In the genomic region with DNA sequence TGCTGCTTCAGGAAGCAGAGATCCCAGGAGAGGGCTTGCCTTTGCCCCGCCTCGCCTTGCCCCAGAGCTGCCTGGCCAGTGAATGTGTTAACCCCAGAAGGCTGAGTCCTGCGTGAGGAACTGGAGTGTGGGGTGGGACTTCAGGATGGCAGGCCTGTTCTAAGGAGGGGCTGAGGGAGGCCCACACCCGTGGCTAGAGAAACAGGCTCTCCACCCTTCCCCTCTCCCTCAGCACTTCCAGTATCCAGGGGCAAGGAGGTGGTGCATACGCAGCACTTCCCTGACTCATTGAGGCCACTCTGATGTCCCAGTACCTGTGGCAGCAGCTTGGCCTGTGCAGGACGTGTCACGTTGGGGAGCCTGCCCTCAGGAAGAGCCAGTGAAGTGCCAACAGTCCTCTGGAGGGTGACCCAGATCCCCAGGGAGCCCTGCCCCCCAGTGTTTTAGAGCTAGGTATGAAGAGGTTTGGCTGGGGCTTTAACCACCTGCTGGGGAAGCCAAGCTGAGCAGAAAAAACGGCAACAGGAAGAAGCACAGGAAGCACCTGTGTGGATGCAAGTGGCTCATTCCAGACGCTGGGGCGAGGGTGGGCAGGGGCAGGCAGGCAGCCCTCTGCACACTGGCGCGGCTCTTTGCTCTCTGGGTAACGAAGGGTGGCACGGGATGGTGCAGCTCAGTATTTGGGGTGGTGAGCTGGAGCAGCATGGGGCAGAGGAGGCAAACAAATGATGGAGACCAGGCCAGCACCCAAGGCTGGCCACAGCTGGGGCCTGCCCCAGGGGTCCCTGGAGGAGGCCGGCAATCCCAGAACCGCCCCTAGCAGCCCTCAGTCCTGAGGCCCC, we compare ENCODE assay signal across 10 cellular contexts. TPM values are rescaled to one million over a fixed set of nuclear protein-coding genes. Genes with fewer than 3 reads are reported as not detected.
DNase-seq lines count a peak whose midpoint lies in the region; ATAC-seq and TF ChIP-seq lines count a peak whose summit lies in the region.
"Had no signal": no experiment of that assay in that cellular context is flagged by ENCODE, and none has a peak within 500 bp of the region (broad histone marks: within the 10 kb centered on the region; RNA-seq: fewer than 3 reads in every experiment).

No MANE protein-coding gene starts in this region.

- H4K20me1 ChIP-seq in MM.1S (ENCODE audit: insufficient read depth, low read length) = no peaks in the 10 kb centered on the region

- DNase-seq in NCI-H146 (lab: John Stamatoyannopoulos, UW) (peak; percentile 27), NCI-H146 treated with DMSO at 0.1 percent for 48 hours (lab: John Stamatoyannopoulos, UW; ENCODE audit: unreplicated experiment) (no peak), MM.1S (peak; percentile 95), colonic mucosa (peak; percentile 48), adrenal gland (no peak), HuH-7 (ENCODE audit: low spot score) (no peak), SHP77 treated with DMSO at 0.1 percent for 48 hours (lab: John Stamatoyannopoulos, UW) (no peak)

- peaks cover 43% of the 10 kb centered on the region for H3K36me3 Mint-ChIP-seq in stimulated activated memory B cell treated with anti-CD40 and anti-IgM and Interleukin-4, amounts not matched to agents 10 μg/mL and 1 μg/mL and 100 μg/mL, for 72 hours

- H3K79me2 ChIP-seq in MM.1S (ENCODE audit: low read length) = peaks cover 66% of the 10 kb centered on the region

- H3K9me3 Mint-ChIP-seq in stimulated activated memory B cell treated with anti-CD40 and anti-IgM and Interleukin-4, amounts not matched to agents 10 μg/mL and 1 μg/mL and 100 μg/mL, for 72 hours = no peaks in the 10 kb centered on the region

- WGBS in adrenal gland, 4 donors = 57 to 79% (median 64%) methylated on average over 10 to 16 of the region's 16 CpGs

- peak overlapping the region; percentile 96 for H3K27ac Mint-ChIP-seq in stimulated activated memory B cell treated with anti-CD40 and anti-IgM and Interleukin-4, amounts not matched to agents 10 μg/mL and 1 μg/mL and 100 μg/mL, for 72 hours

- H3K4me3 ChIP-seq in MM.1S (ENCODE audit: low read length) (peak overlapping the region; percentile 61), colonic mucosa (no peak overlapping the region), adrenal gland (no peak overlapping the region)
- H3K4me3 ChIP-seq: A549, SK-N-MC had no signal

- H3K27ac ChIP-seq in MM.1S (ENCODE audit: low read length) = peak overlapping the region; percentile 98
- H3K27ac ChIP-seq in colonic mucosa = peak overlapping the region; percentile 14
- H3K27ac ChIP-seq in adrenal gland = peak overlapping the region in 2 of 5 donors; percentile 1 to 53
- H3K27ac ChIP-seq: SK-N-MC had no signal

- peak overlapping the region; percentile 94 for H3K4me2 ChIP-seq in MM.1S (ENCODE audit: low read depth, low read length)
- H3K4me2 ChIP-seq: A549 had no signal

- TF ChIP-seq POLR2A in adrenal gland (IDR thresholded peaks at IDR 0.05) = no peak

- H3K9ac ChIP-seq in MM.1S (ENCODE audit: low read length) = peak overlapping the region; percentile 72
- H3K9ac ChIP-seq in colonic mucosa (ENCODE audit: low read depth in 2 of 2, low read length in 2 of 2) = peak overlapping the region; percentile 18 to 38

- peaks cover 54% of the 10 kb centered on the region for H3F3A ChIP-seq in MM.1S (ENCODE audit: insufficient read depth, low read length)

- peak overlapping the region; percentile 64 for H3K4me3 Mint-ChIP-seq in stimulated activated memory B cell treated with anti-CD40 and anti-IgM and Interleukin-4, amounts not matched to agents 10 μg/mL and 1 μg/mL and 100 μg/mL, for 72 hours

- H3K36me3 ChIP-seq in MM.1S (replicated peaks; ENCODE audit: insufficient read depth, low read length) (no peaks in the 10 kb centered on the region), colonic mucosa (no peaks in the 10 kb centered on the region), adrenal gland (replicated peaks in 1 of 2) (peaks cover 0 to 42% of the 10 kb centered on the region in 2 donors)

- no peak overlapping the region for H2AFZ ChIP-seq in MM.1S (ENCODE audit: low read length)

- H3K27me3 Mint-ChIP-seq in stimulated activated memory B cell treated with anti-CD40 and anti-IgM and Interleukin-4, amounts not matched to agents 10 μg/mL and 1 μg/mL and 100 μg/mL, for 72 hours = no peaks in the 10 kb centered on the region

- TF ChIP-seq CTCF in MM.1S (IDR thresholded peaks at IDR 0.05; ENCODE audit: low read length) (peak; percentile 5; the same call in 1 of the 2 replicates), colonic mucosa (IDR thresholded peaks at IDR 0.05) (no peak), adrenal gland (IDR thresholded peaks at IDR 0.05) (no peak)

- H3K27me3 ChIP-seq in MM.1S (replicated peaks; ENCODE audit: insufficient read depth, low read length) (no peaks in the 10 kb centered on the region), colonic mucosa (no peaks in the 10 kb centered on the region), adrenal gland (no peaks in the 10 kb centered on the region)

- peaks cover 93% of the 10 kb centered on the region for H3K4me1 ChIP-seq in MM.1S (ENCODE audit: low read length)
- H3K4me1 ChIP-seq in colonic mucosa = peaks cover 5% of the 10 kb centered on the region
- peaks cover 5 to 19% of the 10 kb centered on the region in 2 donors for H3K4me1 ChIP-seq in adrenal gland (replicated peaks in 1 of 2)
- H3K4me1 ChIP-seq: A549 had no signal

- H3K9me3 ChIP-seq in MM.1S (replicated peaks; ENCODE audit: insufficient read depth, low read length) = no peaks in the 10 kb centered on the region
- H3K9me3 ChIP-seq in colonic mucosa = no peaks in the 10 kb centered on the region
- no peaks in the 10 kb centered on the region for H3K9me3 ChIP-seq in adrenal gland (replicated peaks in 1 of 3)
- H3K9me3 ChIP-seq: A549 had no signal

- no peaks in the 10 kb centered on the region for H3K9me2 ChIP-seq in MM.1S (replicated peaks; ENCODE audit: insufficient read depth, low read length)

- ATAC-seq in stimulated activated memory B cell treated with anti-CD40 and anti-IgM and Interleukin-4, amounts not matched to agents 10 μg/mL and 1 μg/mL and 100 μg/mL, for 72 hours = peak; percentile 82

- peaks cover 82% of the 10 kb centered on the region for H3K4me1 Mint-ChIP-seq in stimulated activated memory B cell treated with anti-CD40 and anti-IgM and Interleukin-4, amounts not matched to agents 10 μg/mL and 1 μg/mL and 100 μg/mL, for 72 hours

- intact Hi-C loops in colonic mucosa (cut with DNase I) = loop anchor here (10.0 kb wide), 1 partner anchor 107 kb away; no protein-coding TSS in a partner anchor
- intact Hi-C loops in adrenal gland (cut with DNase I) = loop anchor here (5.0 kb wide), 2 partner anchors 100 to 110 kb away; a partner anchor contains a TSS

RNA-seq across cellular contexts. Expression of a gene that starts 14.7 kb away (rescaled TPM):
- 10 to 100 TPM; 37.0 to 47.3 TPM for total RNA-seq in colonic mucosa
- total RNA-seq in adrenal gland = 10 to 100 TPM; 24.8 to 53.5 (median 31.6) TPM
- 10 to 100 TPM; 18.4 to 34.6 (median 27.4) TPM for polyA plus RNA-seq in adrenal gland

RNA-seq across cellular contexts. Expression of a gene that starts 19.0 kb away (rescaled TPM):
- total RNA-seq in colonic mucosa (10 to 100 TPM; 14.4 to 19.0 TPM), adrenal gland (100 to 1,000 TPM in 1 of 8 donors, 10 to 100 TPM in 7; 34.6 to 168 (median 64.1) TPM)
- polyA plus RNA-seq in adrenal gland = 10 to 100 TPM; 19.6 to 83.5 (median 56.6) TPM

Comparison
In these comparisons a context has a peak if more than half of its experiments do, and no peak if none do; other contexts are left out.
1. DNase-seq: peak in NCI-H146 (single experiment), MM.1S (single experiment) and colonic mucosa (single experiment); none in NCI-H146 treated with DMSO at 0.1 percent for 48 hours (single experiment), adrenal gland (0 of 7), HuH-7 (single experiment) and SHP77 treated with DMSO at 0.1 percent for 48 hours (single experiment).